Comparison of ENCODE assay signal across 1 cellular context in the genomic region with DNA sequence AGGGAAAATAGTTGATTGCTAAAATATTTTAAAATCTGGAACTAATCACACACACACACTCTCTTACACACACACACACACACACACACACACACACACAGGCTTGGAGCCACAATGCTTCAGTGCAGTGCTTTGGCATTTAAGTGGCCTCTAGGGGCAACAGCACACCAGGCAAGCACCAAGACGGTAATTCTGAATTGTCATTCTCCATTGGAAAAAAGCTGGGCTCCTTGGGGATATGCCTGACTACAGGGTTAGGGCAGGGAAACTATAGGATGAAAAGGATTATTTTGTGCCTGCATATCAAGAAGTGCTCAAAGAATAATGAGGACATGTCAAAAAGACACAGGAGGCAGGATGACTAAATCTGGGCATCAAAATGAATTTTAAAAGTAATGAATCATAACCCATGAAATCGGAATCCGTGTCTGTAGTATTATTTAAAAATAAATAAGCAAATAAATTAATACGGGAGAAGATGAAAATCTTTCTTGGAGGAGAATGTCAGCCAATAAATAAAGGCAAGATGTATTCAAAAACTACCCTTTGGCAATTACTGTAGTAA.
TF ChIP-seq lines count a peak whose summit lies in the region.

No MANE protein-coding gene starts in this region.

TF ChIP-seq in GM23338, 12 proteins besides CTCF, POLR2A, EP300 and RAD21 (continued from another document):
- TF ChIP-seq ZNF331 (CRISPR knock-in tag; IDR thresholded peaks at IDR 0.05; ENCODE audit: low read depth) (no peak), POLR2AphosphoS5 (IDR thresholded peaks at IDR 0.05; ENCODE audit: low read depth) (no peak), STAT1 (IDR thresholded peaks at IDR 0.05; ENCODE audit: unreplicated experiment) (no peak), JUNB (IDR thresholded peaks at IDR 0.05; ENCODE audit: unreplicated experiment) (no peak)
- TF ChIP-seq, protein P1, sequence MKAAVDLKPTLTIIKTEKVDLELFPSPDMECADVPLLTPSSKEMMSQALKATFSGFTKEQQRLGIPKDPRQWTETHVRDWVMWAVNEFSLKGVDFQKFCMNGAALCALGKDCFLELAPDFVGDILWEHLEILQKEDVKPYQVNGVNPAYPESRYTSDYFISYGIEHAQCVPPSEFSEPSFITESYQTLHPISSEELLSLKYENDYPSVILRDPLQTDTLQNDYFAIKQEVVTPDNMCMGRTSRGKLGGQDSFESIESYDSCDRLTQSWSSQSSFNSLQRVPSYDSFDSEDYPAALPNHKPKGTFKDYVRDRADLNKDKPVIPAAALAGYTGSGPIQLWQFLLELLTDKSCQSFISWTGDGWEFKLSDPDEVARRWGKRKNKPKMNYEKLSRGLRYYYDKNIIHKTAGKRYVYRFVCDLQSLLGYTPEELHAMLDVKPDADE (IDR thresholded peaks at IDR 0.05): no peak
TF ChIP-seq in GM23338: peak in this region for 0.
